In the genomic region with DNA sequence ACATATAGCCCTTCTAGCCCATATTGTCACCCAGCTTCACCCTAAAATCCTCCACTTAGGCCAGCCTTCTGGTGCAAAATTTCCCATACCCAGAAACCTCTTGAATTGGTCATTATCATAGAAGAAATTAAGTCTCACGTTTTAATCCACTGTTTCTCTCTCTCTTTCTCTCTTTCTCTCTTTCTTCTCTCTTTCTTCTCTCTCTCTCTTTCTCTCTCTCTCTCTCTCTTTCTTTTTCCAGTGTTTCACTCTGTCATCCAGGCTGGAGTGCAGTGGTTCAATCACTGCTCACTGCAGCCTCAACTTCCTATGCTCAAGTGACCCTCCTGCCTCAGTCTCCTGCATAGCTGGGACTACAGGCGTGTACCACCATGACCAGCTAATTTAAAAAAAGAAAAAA, we compare ENCODE assay signal across 7 cellular contexts.
"Had no signal": no experiment of that assay in that cellular context is flagged by ENCODE, and none has a peak within 500 bp of the region (broad histone marks: within the 10 kb centered on the region; RNA-seq: fewer than 3 reads in every experiment).

No MANE protein-coding gene starts in this region.

- H3K36me3 Mint-ChIP-seq: IgD-negative memory B cell had no signal

- H3K4me1 Mint-ChIP-seq: IgD-negative memory B cell had no signal

- ATAC-seq: HepG2, K562 had no signal

- DNase-seq: IMR-90, KBM-7, KG1 had no signal

- H3K4me3 ChIP-seq: K562 had no signal

- H3K27me3 Mint-ChIP-seq: IgD-negative memory B cell had no signal

- H3K27ac ChIP-seq: HL-60 had no signal

- H3K4me3 Mint-ChIP-seq: IgD-negative memory B cell had no signal

- H3K27ac Mint-ChIP-seq: IgD-negative memory B cell had no signal
